In the genomic region with DNA sequence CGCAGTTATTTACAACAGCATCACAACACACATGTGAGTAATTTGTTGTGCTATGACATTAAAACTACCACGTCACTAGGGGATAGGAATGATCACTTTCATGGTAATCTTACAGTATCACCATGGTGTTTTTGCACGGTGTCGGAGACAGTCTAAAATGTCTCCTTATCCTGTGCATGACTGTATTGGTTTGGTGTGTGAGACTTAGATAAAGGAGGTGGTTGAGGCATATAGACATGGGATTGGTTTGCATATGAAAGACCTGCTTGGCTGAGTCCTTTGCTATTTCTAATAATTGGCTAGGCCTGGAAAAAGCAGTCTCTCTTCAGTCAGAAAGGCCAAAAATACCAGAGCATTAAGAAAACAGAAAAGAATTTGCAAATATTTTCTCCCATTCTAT, we compare ENCODE assay signal across 1 cellular context.
TF ChIP-seq lines count a peak whose summit lies in the region.

No MANE protein-coding gene starts in this region.

TF ChIP-seq in K562, 482 proteins besides CTCF, POLR2A, EP300 and RAD21 (continued from another document):
- TF ChIP-seq, protein P1, sequence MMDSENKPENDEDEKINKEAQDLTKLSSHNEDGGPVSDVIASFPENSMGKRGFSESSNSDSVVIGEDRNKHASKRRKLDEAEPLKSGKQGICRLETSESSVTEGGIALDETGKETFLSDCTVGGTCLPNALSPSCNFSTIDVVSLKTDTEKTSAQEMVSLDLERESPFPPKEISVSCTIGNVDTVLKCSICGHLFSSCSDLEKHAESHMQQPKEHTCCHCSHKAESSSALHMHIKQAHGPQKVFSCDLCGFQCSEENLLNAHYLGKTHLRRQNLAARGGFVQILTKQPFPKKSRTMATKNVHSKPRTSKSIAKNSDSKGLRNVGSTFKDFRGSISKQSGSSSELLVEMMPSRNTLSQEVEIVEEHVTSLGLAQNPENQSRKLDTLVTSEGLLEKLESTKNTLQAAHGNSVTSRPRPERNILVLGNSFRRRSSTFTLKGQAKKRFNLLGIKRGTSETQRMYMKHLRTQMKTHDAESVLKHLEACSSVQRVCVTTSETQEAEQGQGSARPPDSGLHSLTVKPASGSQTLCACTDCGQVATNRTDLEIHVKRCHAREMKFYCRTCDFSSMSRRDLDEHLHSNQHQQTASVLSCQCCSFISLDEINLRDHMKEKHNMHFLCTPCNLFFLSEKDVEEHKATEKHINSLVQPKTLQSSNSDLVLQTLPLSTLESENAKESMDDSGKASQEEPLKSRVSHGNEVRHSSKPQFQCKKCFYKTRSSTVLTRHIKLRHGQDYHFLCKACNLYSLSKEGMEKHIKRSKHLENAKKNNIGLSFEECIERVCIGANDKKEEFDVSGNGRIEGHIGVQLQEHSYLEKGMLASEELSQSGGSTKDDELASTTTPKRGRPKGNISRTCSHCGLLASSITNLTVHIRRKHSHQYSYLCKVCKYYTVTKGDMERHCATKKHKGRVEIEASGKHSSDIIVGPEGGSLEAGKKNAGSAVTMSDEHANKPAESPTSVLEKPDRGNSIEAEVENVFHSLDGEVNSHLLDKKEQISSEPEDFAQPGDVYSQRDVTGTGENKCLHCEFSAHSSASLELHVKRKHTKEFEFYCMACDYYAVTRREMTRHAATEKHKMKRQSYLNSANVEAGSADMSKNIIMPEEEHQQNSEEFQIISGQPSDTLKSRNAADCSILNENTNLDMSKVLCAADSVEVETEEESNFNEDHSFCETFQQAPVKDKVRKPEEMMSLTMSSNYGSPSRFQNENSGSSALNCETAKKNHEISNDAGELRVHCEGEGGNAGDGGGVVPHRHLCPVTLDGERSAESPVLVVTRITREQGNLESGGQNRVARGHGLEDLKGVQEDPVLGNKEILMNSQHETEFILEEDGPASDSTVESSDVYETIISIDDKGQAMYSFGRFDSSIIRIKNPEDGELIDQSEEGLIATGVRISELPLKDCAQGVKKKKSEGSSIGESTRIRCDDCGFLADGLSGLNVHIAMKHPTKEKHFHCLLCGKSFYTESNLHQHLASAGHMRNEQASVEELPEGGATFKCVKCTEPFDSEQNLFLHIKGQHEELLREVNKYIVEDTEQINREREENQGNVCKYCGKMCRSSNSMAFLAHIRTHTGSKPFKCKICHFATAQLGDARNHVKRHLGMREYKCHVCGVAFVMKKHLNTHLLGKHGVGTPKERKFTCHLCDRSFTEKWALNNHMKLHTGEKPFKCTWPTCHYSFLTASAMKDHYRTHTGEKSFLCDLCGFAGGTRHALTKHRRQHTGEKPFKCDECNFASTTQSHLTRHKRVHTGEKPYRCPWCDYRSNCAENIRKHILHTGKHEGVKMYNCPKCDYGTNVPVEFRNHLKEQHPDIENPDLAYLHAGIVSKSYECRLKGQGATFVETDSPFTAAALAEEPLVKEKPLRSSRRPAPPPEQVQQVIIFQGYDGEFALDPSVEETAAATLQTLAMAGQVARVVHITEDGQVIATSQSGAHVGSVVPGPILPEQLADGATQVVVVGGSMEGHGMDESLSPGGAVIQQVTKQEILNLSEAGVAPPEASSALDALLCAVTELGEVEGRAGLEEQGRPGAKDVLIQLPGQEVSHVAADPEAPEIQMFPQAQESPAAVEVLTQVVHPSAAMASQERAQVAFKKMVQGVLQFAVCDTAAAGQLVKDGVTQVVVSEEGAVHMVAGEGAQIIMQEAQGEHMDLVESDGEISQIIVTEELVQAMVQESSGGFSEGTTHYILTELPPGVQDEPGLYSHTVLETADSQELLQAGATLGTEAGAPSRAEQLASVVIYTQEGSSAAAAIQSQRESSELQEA (IDR thresholded peaks at IDR 0.05; ENCODE audit: low read depth), result no peak
- TF ChIP-seq ZNF699 (CRISPR knock-in tag; IDR thresholded peaks at IDR 0.05; ENCODE audit: insufficient replicate concordance) (no peak), SAFB (IDR thresholded peaks at IDR 0.05; ENCODE audit: borderline replicate concordance, low read depth, low read length) (no peak), TCF3 (CRISPR knock-in tag; IDR thresholded peaks at IDR 0.05) (peak; percentile 74), PML (IDR thresholded peaks at IDR 0.05; ENCODE audit: low read length) (no peak), CREBBP (IDR thresholded peaks at IDR 0.05; ENCODE audit: low read depth, low read length) (no peak), ETV6 (IDR thresholded peaks at IDR 0.05; ENCODE audit: borderline replicate concordance in 1 of 2, low read depth in 2 of 2, low read length in 1 of 2) (no peak), ETV6 (CRISPR knock-in tag; IDR thresholded peaks at IDR 0.05; ENCODE audit: borderline replicate concordance) (no peak), CREB1 (IDR thresholded peaks at IDR 0.05) (peak; percentile 29; the same call in 1 of the 2 replicates), CREB1 (CRISPR knock-in tag; IDR thresholded peaks at IDR 0.05) (no peak), CBFA2T3 (IDR thresholded peaks at IDR 0.05) (peak; percentile 72), ILK (tag; IDR thresholded peaks at IDR 0.05; ENCODE audit: borderline replicate concordance, low read depth) (no peak), SLC30A9 (CRISPR knock-in tag; IDR thresholded peaks at IDR 0.05) (no peak), KLF13 (tag; IDR thresholded peaks at IDR 0.05; ENCODE audit: borderline replicate concordance, low read depth) (no peak), PHF20 (IDR thresholded peaks at IDR 0.05; ENCODE audit: partially characterized antibody) (no peak), NCOA6 (IDR thresholded peaks at IDR 0.05) (no peak)
- TF ChIP-seq, protein P2, sequence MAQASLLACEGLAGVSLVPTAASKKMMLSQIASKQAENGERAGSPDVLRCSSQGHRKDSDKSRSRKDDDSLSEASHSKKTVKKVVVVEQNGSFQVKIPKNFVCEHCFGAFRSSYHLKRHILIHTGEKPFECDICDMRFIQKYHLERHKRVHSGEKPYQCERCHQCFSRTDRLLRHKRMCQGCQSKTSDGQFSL (CRISPR knock-in tag; IDR thresholded peaks at IDR 0.05), result no peak
- TF ChIP-seq, protein P2 (tag; IDR thresholded peaks at IDR 0.05), result no peak
- TF ChIP-seq, protein P3, sequence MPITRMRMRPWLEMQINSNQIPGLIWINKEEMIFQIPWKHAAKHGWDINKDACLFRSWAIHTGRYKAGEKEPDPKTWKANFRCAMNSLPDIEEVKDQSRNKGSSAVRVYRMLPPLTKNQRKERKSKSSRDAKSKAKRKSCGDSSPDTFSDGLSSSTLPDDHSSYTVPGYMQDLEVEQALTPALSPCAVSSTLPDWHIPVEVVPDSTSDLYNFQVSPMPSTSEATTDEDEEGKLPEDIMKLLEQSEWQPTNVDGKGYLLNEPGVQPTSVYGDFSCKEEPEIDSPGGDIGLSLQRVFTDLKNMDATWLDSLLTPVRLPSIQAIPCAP (CRISPR knock-in tag; IDR thresholded peaks at IDR 0.05; ENCODE audit: borderline replicate concordance), result no peak
